ENCODE assay signal across 8 cellular contexts in the genomic region with DNA sequence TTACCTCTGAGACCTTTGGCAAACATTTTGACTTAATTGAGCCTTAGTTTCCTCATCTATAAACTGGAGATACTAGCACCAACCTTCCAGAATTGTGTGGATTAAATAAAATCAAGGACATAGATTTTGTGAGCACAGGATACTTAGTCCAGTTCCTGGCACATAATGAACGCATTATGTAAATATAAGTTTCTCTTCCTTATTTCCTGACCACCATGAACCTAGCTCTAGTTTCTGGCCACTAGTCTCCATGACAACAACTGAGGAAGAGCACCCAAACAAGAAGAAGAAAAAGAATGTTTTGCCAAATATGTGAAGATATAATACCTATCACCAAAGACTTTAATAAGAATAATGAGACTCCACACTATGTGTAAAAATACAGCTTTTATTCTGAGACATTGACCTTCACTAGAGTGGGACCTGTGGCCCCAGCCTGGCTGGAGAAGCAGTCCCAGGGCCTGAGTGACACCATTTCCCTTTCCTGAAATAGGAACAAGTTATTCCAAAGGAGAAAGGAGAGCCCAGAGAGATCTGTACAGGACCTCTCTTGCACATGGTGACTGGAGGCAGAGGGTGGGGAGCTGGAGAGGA. TPM values are rescaled to one million over a fixed set of nuclear protein-coding genes. Genes with fewer than 3 reads are reported as not detected.
A peak's percentile ranks its signal among the peaks of the same experiment; 100 is the strongest.
DNase-seq lines count a peak whose midpoint lies in the region; ATAC-seq and TF ChIP-seq lines count a peak whose summit lies in the region.

No MANE protein-coding gene starts in this region.

- peak overlapping the region; percentile 87 for H3K4me2 ChIP-seq in PC-9

- in situ Hi-C loops in GM13977 (cut with MboI; ENCODE audit: low pct_unique_long_range_greater_than_20kb, low sequenced_read_pairs, unreplicated experiment) = no loop called here

- peaks cover 3% of the 10 kb centered on the region; the same call in 1 of the 2 replicates for H3F3A ChIP-seq in PC-9 (ENCODE audit: insufficient read depth, low read depth)

- no peaks in the 10 kb centered on the region for H3K9me2 ChIP-seq in PC-9 (ENCODE audit: insufficient read depth)

- CTCF ChIA-PET in PC-9 (lab: Charles Lee) = interaction anchor here (0.5 to 2.3 kb wide), 3 partner anchors 38 to 53 kb away, joined by 7 to 11 read pairs (median 9); no protein-coding TSS in a partner anchor

- TF ChIP-seq CTCF in GM13977 (IDR thresholded peaks at IDR 0.05; ENCODE audit: extremely low read depth, insufficient read depth, missing control alignments) (no peak), HFF-Myc (IDR thresholded peaks at IDR 0.05; ENCODE audit: low read depth, low read length, missing control alignments) (no peak), PC-9 (conservative IDR thresholded peaks at IDR 0.05) (no peak)

- peaks cover 15% of the 10 kb centered on the region for H3K4me1 ChIP-seq in PC-9 (replicated peaks; ENCODE audit: insufficient read depth)
- peaks cover 0 to 4% of the 10 kb centered on the region in 2 donors for H3K4me1 ChIP-seq in esophagus (ENCODE audit: control insufficient read depth in 2 of 2, insufficient read depth in 2 of 2, low read length in 1 of 2)
- peaks cover 9% of the 10 kb centered on the region for H3K4me1 ChIP-seq in rectal smooth muscle tissue (ENCODE audit: control insufficient read depth, insufficient read depth, low read length)

- peaks cover 16% of the 10 kb centered on the region for H3K9me3 ChIP-seq in PC-9 (ENCODE audit: insufficient read depth, low read depth)
- H3K9me3 ChIP-seq in esophagus (ENCODE audit: control insufficient read depth in 2 of 2, insufficient read depth in 1 of 2, low read depth in 1 of 2, low read length in 1 of 2) = no peaks in the 10 kb centered on the region

- peaks cover 21% of the 10 kb centered on the region for H3K79me2 ChIP-seq in PC-9 (ENCODE audit: low read depth)

- POLR2A ChIA-PET in PC-9 (lab: Charles Lee; ENCODE audit: unreplicated experiment) = interaction anchor here (0.7 to 1.1 kb wide), 4 partner anchors 24 to 94 kb away, joined by 3 to 5 read pairs (median 4); partner anchors contain the start of gene F11R

- H3K36me3 ChIP-seq in PC-9 (ENCODE audit: low read depth) (no peaks in the 10 kb centered on the region; the same call in 1 of the 2 replicates), esophagus (ENCODE audit: control insufficient read depth in 2 of 2, insufficient read depth in 2 of 2, low read length in 1 of 2) (peaks cover 8 to 27% of the 10 kb centered on the region in 2 donors), rectal smooth muscle tissue (ENCODE audit: control insufficient read depth, insufficient read depth, low read length) (peaks cover 8% of the 10 kb centered on the region)

- intact Hi-C loops in PC-9 (cut with micrococcal nuclease; ENCODE audit: unreplicated experiment) = no loop called here

- DNase-seq in GM13977 (ENCODE audit: low spot score) (peak; percentile 85), HFF-Myc (ENCODE audit: extremely low read depth, low read depth) (no peak), PC-9 (no peak), hippocampal formation (lab: John Stamatoyannopoulos, UW) (no peak), NCI-H1436 treated with DMSO at 0.1 percent for 48 hours (lab: John Stamatoyannopoulos, UW) (no peak)

- H2AFZ ChIP-seq in PC-9 = peak overlapping the region; percentile 80

- no peak overlapping the region for H3K9ac ChIP-seq in rectal smooth muscle tissue (ENCODE audit: low read length)

- H3K27me3 ChIP-seq in PC-9 (ENCODE audit: insufficient read depth, low read depth) (no peaks in the 10 kb centered on the region), esophagus (ENCODE audit: control insufficient read depth in 1 of 2, insufficient read depth in 2 of 2, low read length in 2 of 2) (no peaks in the 10 kb centered on the region), rectal smooth muscle tissue (ENCODE audit: control insufficient read depth, insufficient read depth, low read length) (no peaks in the 10 kb centered on the region)

- H3K4me3 ChIP-seq in HFF-Myc (replicated peaks; ENCODE audit: low read depth, low read length) = peak overlapping the region; percentile 91
- peak overlapping the region; percentile 66 for H3K4me3 ChIP-seq in PC-9
- H3K4me3 ChIP-seq in esophagus (ENCODE audit: low read depth in 1 of 2, low read length in 2 of 2) = peak overlapping the region; percentile 72 to 97
- H3K4me3 ChIP-seq in rectal smooth muscle tissue (ENCODE audit: low read length) = peak overlapping the region; percentile 99

- H4K20me1 ChIP-seq in PC-9 (ENCODE audit: insufficient read depth) = no peaks in the 10 kb centered on the region

- 61 to 64% methylated on average over 1 of the region's 1 CpG for WGBS in esophagus, 2 donors

- no peak for ATAC-seq in activated CD4-positive, CD25-positive, alpha-beta regulatory T cell treated with anti-CD3 and anti-CD28 coated beads, Interleukin-2, amount 50 U/mL, for 24 hours

- BruUV-seq in PC-9 (replicated peaks; lab: Mats Ljungman, UMichigan) = no TSS peak

- H3K27ac ChIP-seq in PC-9 (peak overlapping the region; percentile 85), esophagus (ENCODE audit: low read depth in 2 of 2, low read length in 1 of 2) (peak overlapping the region; percentile 93 to 96), rectal smooth muscle tissue (ENCODE audit: low read depth, low read length) (peak overlapping the region; percentile 95)

RNA-seq across cellular contexts. Expression of gene USF1, which starts 0.9 kb away (rescaled TPM):
- 34.8 and 43.2 TPM in 2 replicates for total RNA-seq in PC-9 (2021)
- 10 to 100 TPM; 37.6 to 50.1 TPM for polyA plus RNA-seq in esophagus

RNA-seq across cellular contexts. Expression of gene TSTD1, which starts 7.9 kb away (rescaled TPM):
- total RNA-seq in PC-9 (2021) = 51.4 and 70.8 TPM in 2 replicates
- 100 to 1,000 TPM in 1 of 2 donors, 10 to 100 TPM in 1; 92.4 to 117 TPM for polyA plus RNA-seq in esophagus

RNA-seq across cellular contexts. Expression of gene ARHGAP30, which starts 23.0 kb away (rescaled TPM):
- total RNA-seq in PC-9 (2021) = 0.46 and 0.65 TPM in 2 replicates
- 1 to 10 TPM; 7.9 to 9.5 TPM for polyA plus RNA-seq in esophagus

RNA-seq across cellular contexts. Expression of gene F11R, which starts 25.7 kb away (rescaled TPM):
- 99.9 and 117 TPM in 2 replicates for total RNA-seq in PC-9 (2021)
- polyA plus RNA-seq in esophagus = 10 to 100 TPM; 56.5 to 76.4 TPM

RNA-seq across cellular contexts. Expression of gene NECTIN4, which starts 42.7 kb away (rescaled TPM):
- 8.8 and 9.0 TPM in 2 replicates for total RNA-seq in PC-9 (2021)
- polyA plus RNA-seq in esophagus = 10 to 100 TPM; 44.9 to 80.5 TPM
